ENCODE assay signal across 11 cellular contexts in the genomic region with DNA sequence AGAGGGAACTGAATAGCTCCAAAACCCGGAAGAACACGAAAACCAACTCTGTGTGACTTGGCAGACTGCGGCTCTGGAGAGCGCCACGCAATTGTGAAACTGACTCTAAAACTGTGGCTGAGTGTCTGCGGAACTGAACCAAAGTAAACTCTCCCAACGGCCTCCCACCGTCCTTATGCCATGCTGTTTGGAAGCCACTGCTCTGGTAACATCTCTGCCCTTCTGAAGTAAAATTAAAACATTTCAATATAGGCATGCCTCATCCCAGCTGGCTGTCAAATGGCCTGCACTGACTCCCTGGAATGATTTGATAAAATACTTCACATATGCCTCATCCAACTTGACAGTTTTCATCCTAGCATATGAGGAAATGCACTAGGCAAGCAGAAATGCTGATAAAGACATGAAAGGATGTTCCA.
DNase-seq lines count a peak whose midpoint lies in the region; ATAC-seq and TF ChIP-seq lines count a peak whose summit lies in the region.
"Had no signal": no experiment of that assay in that cellular context is flagged by ENCODE, and none has a peak within 500 bp of the region (broad histone marks: within the 10 kb centered on the region; RNA-seq: fewer than 3 reads in every experiment).

No MANE protein-coding gene starts in this region.

- H3K4me3 Mint-ChIP-seq in CD8-positive, alpha-beta T cell = no peak overlapping the region
- no peak overlapping the region for H3K4me3 Mint-ChIP-seq in stimulated activated naive CD8-positive, alpha-beta T cell treated with anti-CD3 and anti-CD28 coated beads, Interleukin-15, amount 100 ng/mL, for 72 hours

- H3K36me3 ChIP-seq in CD8-positive, alpha-beta T cell (ENCODE audit: insufficient read depth, low read length) = no peaks in the 10 kb centered on the region
- H3K36me3 ChIP-seq in body of pancreas (replicated peaks in 1 of 2; ENCODE audit: insufficient read depth in 1 of 2, low read depth in 2 of 2) = no peaks in the 10 kb centered on the region
- no peaks in the 10 kb centered on the region for H3K36me3 ChIP-seq in ovary

- intact Hi-C loops in CD8-positive, alpha-beta T cell (cut with DNase I, micrococcal nuclease) = no loop called here
- intact Hi-C loops in body of pancreas (cut with DNase I) = no loop called here
- intact Hi-C loops in ovary (cut with DNase I) = no loop called here

- POLR2A ChIA-PET in CD8-positive, alpha-beta T cell (lab: Charles Lee) = no interaction called here

- no peaks in the 10 kb centered on the region for H3K4me1 ChIP-seq in CD8-positive, alpha-beta T cell (ENCODE audit: insufficient read depth, low read length)
- H3K4me1 ChIP-seq in body of pancreas (peaks cover 47% of the 10 kb centered on the region), ovary (ENCODE audit: insufficient read depth) (no peaks in the 10 kb centered on the region)

- no peak overlapping the region for H3K4me3 ChIP-seq in CD8-positive, alpha-beta T cell (ENCODE audit: low read depth, low read length)
- no peak overlapping the region for H3K4me3 ChIP-seq in body of pancreas
- H3K4me3 ChIP-seq in ovary = no peak overlapping the region

- H3K36me3 Mint-ChIP-seq in CD8-positive, alpha-beta T cell = peaks cover 55% of the 10 kb centered on the region

- no peak for ATAC-seq in CD8-positive, alpha-beta T cell
- peak; percentile 50 for ATAC-seq in body of pancreas
- no peak for ATAC-seq in stimulated activated naive CD8-positive, alpha-beta T cell treated with anti-CD3 and anti-CD28 coated beads, Interleukin-15, amount 100 ng/mL, for 72 hours

- H3K27ac ChIP-seq in CD8-positive, alpha-beta T cell (ENCODE audit: low read depth, low read length) = no peak overlapping the region
- H3K27ac ChIP-seq in body of pancreas = peak overlapping the region; percentile 47 to 71 (median 62)
- no peak overlapping the region for H3K27ac ChIP-seq in ovary

- CTCF ChIA-PET in CD8-positive, alpha-beta T cell (lab: Charles Lee) = interaction anchor here (1.2 kb wide), 1 partner anchor 10 kb away, joined by 4 read pairs; no protein-coding TSS in a partner anchor

- WGBS in body of pancreas, 2 donors = 36 to 49% methylated on average over 8 of the region's 8 CpGs
- 90 to 95% (median 94%) methylated on average over 8 of the region's 8 CpGs for WGBS in ovary, 3 donors

- no peaks in the 10 kb centered on the region for H3K27me3 Mint-ChIP-seq in CD8-positive, alpha-beta T cell (ENCODE audit: low read depth)
- H3K27me3 Mint-ChIP-seq in stimulated activated naive CD8-positive, alpha-beta T cell treated with anti-CD3 and anti-CD28 coated beads, Interleukin-15, amount 100 ng/mL, for 72 hours = no peaks in the 10 kb centered on the region

- TF ChIP-seq POLR2A in body of pancreas (IDR thresholded peaks at IDR 0.05) (no peak), ovary (IDR thresholded peaks at IDR 0.05) (no peak)

- H3K4me1 Mint-ChIP-seq in CD8-positive, alpha-beta T cell (ENCODE audit: low read depth) = peaks cover 9% of the 10 kb centered on the region
- peaks cover 4% of the 10 kb centered on the region for H3K4me1 Mint-ChIP-seq in stimulated activated naive CD8-positive, alpha-beta T cell treated with anti-CD3 and anti-CD28 coated beads, Interleukin-15, amount 100 ng/mL, for 72 hours

- H3K9me3 Mint-ChIP-seq in CD8-positive, alpha-beta T cell = no peaks in the 10 kb centered on the region
- no peaks in the 10 kb centered on the region for H3K9me3 Mint-ChIP-seq in stimulated activated naive CD8-positive, alpha-beta T cell treated with anti-CD3 and anti-CD28 coated beads, Interleukin-15, amount 100 ng/mL, for 72 hours

- DNase-seq in CD8-positive, alpha-beta T cell = no peak
- DNase-seq in NCI-H2029 treated with DMSO at 0.1 percent for 48 hours (lab: John Stamatoyannopoulos, UW) = peak; percentile 89
- DNase-seq in body of pancreas = peak; percentile 35 to 75 (median 62)
- DNase-seq in myocyte (ENCODE audit: low read depth) = peak; percentile 31
- no peak for DNase-seq in EL
- no peak for DNase-seq in stimulated activated naive CD8-positive, alpha-beta T cell treated with anti-CD3 and anti-CD28 coated beads, Interleukin-15, amount 100 ng/mL, for 72 hours
- no peak for DNase-seq in cerebellar cortex (ENCODE audit: low spot score)
- DNase-seq in ovary = no peak
- DNase-seq: activated gamma-delta T cell treated with Interleukin-2 at 50 U/mL for 16 hours; H7; stimulated activated CD4-positive, alpha-beta T cell treated with anti-CD3 and anti-CD28 coated beads, Interleukin-12 subunit alpha, Interleukin-12 subunit beta, amount 100 ng/mL, for 4 hours had no signal

- H3K27me3 ChIP-seq in CD8-positive, alpha-beta T cell (ENCODE audit: insufficient read depth, low read length) = no peaks in the 10 kb centered on the region
- H3K27me3 ChIP-seq in body of pancreas = no peaks in the 10 kb centered on the region
- no peaks in the 10 kb centered on the region for H3K27me3 ChIP-seq in ovary

- H3K27ac Mint-ChIP-seq in CD8-positive, alpha-beta T cell = peak overlapping the region; percentile 45
- peak overlapping the region in 1 of 2 donors; percentile 43 for H3K27ac Mint-ChIP-seq in stimulated activated naive CD8-positive, alpha-beta T cell treated with anti-CD3 and anti-CD28 coated beads, Interleukin-15, amount 100 ng/mL, for 72 hours

- TF ChIP-seq EP300 in ovary (IDR thresholded peaks at IDR 0.05) = no peak

- H3K9me3 ChIP-seq in CD8-positive, alpha-beta T cell (ENCODE audit: low read length) = no peaks in the 10 kb centered on the region
- no peaks in the 10 kb centered on the region for H3K9me3 ChIP-seq in body of pancreas
- H3K9me3 ChIP-seq in ovary = no peaks in the 10 kb centered on the region

- TF ChIP-seq CTCF in CD8-positive, alpha-beta T cell (IDR thresholded peaks at IDR 0.05) = no peak
- no peak for TF ChIP-seq CTCF in body of pancreas (IDR thresholded peaks at IDR 0.05)
- TF ChIP-seq CTCF in ovary (IDR thresholded peaks at IDR 0.05) = no peak

Comparison
In these comparisons a context has a peak if more than half of its experiments do, and no peak if none do; other contexts are left out.
1. DNase-seq: peak in NCI-H2029 treated with DMSO at 0.1 percent for 48 hours (single experiment), body of pancreas (4 of 4) and myocyte (single experiment); none in CD8-positive, alpha-beta T cell (0 of 7), EL (single experiment), stimulated activated naive CD8-positive, alpha-beta T cell treated with anti-CD3 and anti-CD28 coated beads, Interleukin-15, amount 100 ng/mL, for 72 hours (0 of 2), cerebellar cortex (single experiment) and ovary (0 of 5).
2. H3K27ac ChIP-seq: peak in body of pancreas (4 of 4); none in CD8-positive, alpha-beta T cell (single experiment) and ovary (0 of 2).